In genomic region chr2:88016948-88017779, GRCh38 we compare ENCODE assay signal across 8 cellular contexts. TPM values are rescaled to one million over a fixed set of nuclear protein-coding genes. Genes with fewer than 3 reads are reported as not detected.
A peak's percentile ranks its signal among the peaks of the same experiment; 100 is the strongest.
DNase-seq lines count a peak whose midpoint lies in the region; ATAC-seq, FAIRE-seq and TF ChIP-seq lines count a peak whose summit lies in the region.

No MANE protein-coding gene starts in this region.

- H3K27ac Mint-ChIP-seq in CD8-positive, alpha-beta memory T cell, result peak overlapping the region; percentile 96 to 100 (median 100)
- peak overlapping the region; percentile 100 for H3K27ac Mint-ChIP-seq in astrocyte (ENCODE audit: unreplicated experiment)

- TF ChIP-seq CTCF in astrocyte (IDR thresholded peaks at IDR 0.05; ENCODE audit: insufficient read depth, low read depth, low read length) (no peak), smooth muscle cell (IDR thresholded peaks at IDR 0.05; ENCODE audit: borderline replicate concordance, insufficient read depth, poor library complexity, severe bottlenecking) (no peak)

- H3K9me3 Mint-ChIP-seq in CD8-positive, alpha-beta memory T cell, result no peaks in the 10 kb centered on the region
- H3K9me3 Mint-ChIP-seq in astrocyte (ENCODE audit: unreplicated experiment), result no peaks in the 10 kb centered on the region

- H4K20me1 ChIP-seq in astrocyte (ENCODE audit: insufficient read depth, low read length), result no peaks in the 10 kb centered on the region
- no peaks in the 10 kb centered on the region for H4K20me1 ChIP-seq in smooth muscle cell (ENCODE audit: low read depth)

- no peaks in the 10 kb centered on the region for H3K79me2 ChIP-seq in astrocyte (ENCODE audit: insufficient read depth, low read length)
- no peaks in the 10 kb centered on the region for H3K79me2 ChIP-seq in smooth muscle cell (ENCODE audit: low read depth)

- peaks cover 0 to 2% of the 10 kb centered on the region in 2 donors for H3K27me3 Mint-ChIP-seq in CD8-positive, alpha-beta memory T cell
- no peaks in the 10 kb centered on the region for H3K27me3 Mint-ChIP-seq in astrocyte (ENCODE audit: low read depth, unreplicated experiment)

- peaks cover 4% of the 10 kb centered on the region for H3F3A ChIP-seq in smooth muscle cell (ENCODE audit: low read depth)

- H2AFZ ChIP-seq in astrocyte (ENCODE audit: low read depth, low read length) (peak overlapping the region; percentile 98), smooth muscle cell (ENCODE audit: low read depth) (peak overlapping the region; percentile 98)

- whole genome bisulfite sequencing in smooth muscle cell (ENCODE audit: low lambda C conversion rate), result 18% methylated on average over 40 of the region's 47 CpGs

- H3K4me3 ChIP-seq in CD8-positive, alpha-beta memory T cell (ENCODE audit: low read length), result peak overlapping the region; percentile 81
- peak overlapping the region; percentile 80 for H3K4me3 ChIP-seq in astrocyte (ENCODE audit: insufficient read depth, low read depth, low read length)
- peak overlapping the region; percentile 75 for H3K4me3 ChIP-seq in iPS-18c (ENCODE audit: insufficient read depth, low read depth, low read length)
- H3K4me3 ChIP-seq in smooth muscle cell, result peak overlapping the region; percentile 92

- H3K9me3 ChIP-seq in CD8-positive, alpha-beta memory T cell (ENCODE audit: low read length), result no peaks in the 10 kb centered on the region
- H3K9me3 ChIP-seq in astrocyte (ENCODE audit: insufficient read depth, low read depth, low read length), result peaks cover 3% of the 10 kb centered on the region
- H3K9me3 ChIP-seq in iPS-18c (ENCODE audit: control insufficient read depth, insufficient read depth, low read length), result no peaks in the 10 kb centered on the region
- no peaks in the 10 kb centered on the region for H3K9me3 ChIP-seq in smooth muscle cell (replicated peaks; ENCODE audit: low read depth)

- peaks cover 18 to 34% (median 32%) of the 10 kb centered on the region in 3 donors for H3K4me1 Mint-ChIP-seq in CD8-positive, alpha-beta memory T cell
- peaks cover 2% of the 10 kb centered on the region for H3K4me1 Mint-ChIP-seq in astrocyte (ENCODE audit: low read depth, unreplicated experiment)

- H3K4me1 ChIP-seq in CD8-positive, alpha-beta memory T cell (ENCODE audit: insufficient read depth, low read length), result peaks cover 7% of the 10 kb centered on the region
- peaks cover 4% of the 10 kb centered on the region for H3K4me1 ChIP-seq in astrocyte (ENCODE audit: insufficient read depth, low read length)
- H3K4me1 ChIP-seq in smooth muscle cell (ENCODE audit: low read depth), result peaks cover 6% of the 10 kb centered on the region

- H3K36me3 ChIP-seq in CD8-positive, alpha-beta memory T cell (ENCODE audit: insufficient read depth, low read length), result no peaks in the 10 kb centered on the region
- H3K36me3 ChIP-seq in astrocyte (ENCODE audit: insufficient read depth, low read length), result no peaks in the 10 kb centered on the region
- no peaks in the 10 kb centered on the region for H3K36me3 ChIP-seq in smooth muscle cell (ENCODE audit: low read depth)

- CTCF ChIA-PET in CD8-positive, alpha-beta memory T cell (lab: Charles Lee), result interaction anchor here (1.0 to 2.7 kb wide), 5 partner anchors 10 to 44 kb away, joined by 3 to 10 read pairs (median 5); no protein-coding TSS in a partner anchor

- peak overlapping the region; percentile 95 for H3K27ac ChIP-seq in CD8-positive, alpha-beta memory T cell (ENCODE audit: low read depth, low read length)
- H3K27ac ChIP-seq in astrocyte (ENCODE audit: low read depth, low read length), result peak overlapping the region; percentile 99
- H3K27ac ChIP-seq in smooth muscle cell (ENCODE audit: low read depth), result peak overlapping the region; percentile 90

- peaks cover 0 to 10% (median 0%) of the 10 kb centered on the region in 3 donors for H3K36me3 Mint-ChIP-seq in CD8-positive, alpha-beta memory T cell
- H3K36me3 Mint-ChIP-seq in astrocyte (ENCODE audit: low read depth, unreplicated experiment), result no peaks in the 10 kb centered on the region

- H3K27me3 ChIP-seq in CD8-positive, alpha-beta memory T cell (ENCODE audit: insufficient read depth, low read length, poor library complexity, severe bottlenecking), result no peaks in the 10 kb centered on the region
- H3K27me3 ChIP-seq in astrocyte (ENCODE audit: insufficient read depth, low read length) (no peaks in the 10 kb centered on the region), smooth muscle cell (ENCODE audit: low read depth) (no peaks in the 10 kb centered on the region)

- peak in 2 of 5 donors; percentile 42 to 51 for DNase-seq in CD8-positive, alpha-beta memory T cell
- DNase-seq in NCI-H748 (lab: John Stamatoyannopoulos, UW; ENCODE audit: unreplicated experiment) (peak; percentile 52), astrocyte (ENCODE audit: low read depth) (peak; percentile 9), smooth muscle cell (lab: John Stamatoyannopoulos, UW; ENCODE audit: unreplicated experiment) (no peak)
- DNase-seq in activated CD4-positive, alpha-beta T cell treated with anti-CD3 and anti-CD28 coated beads for 48 hours, result no peak

- peak overlapping the region; percentile 98 for H3K4me2 ChIP-seq in astrocyte (ENCODE audit: low read length)
- peak overlapping the region; percentile 87 for H3K4me2 ChIP-seq in smooth muscle cell

- H3K9ac ChIP-seq in astrocyte (ENCODE audit: low read length), result peak overlapping the region; percentile 94
- peak overlapping the region; percentile 99 for H3K9ac ChIP-seq in smooth muscle cell (ENCODE audit: low read depth)

- peak; percentile 62 for ATAC-seq in GM19324 (IDR thresholded peaks at IDR 0.05; ENCODE audit: low FRiP score, unreplicated experiment)
- ATAC-seq in HG03196 (IDR thresholded peaks at IDR 0.05; ENCODE audit: unreplicated experiment), result peak; percentile 57

- POLR2A ChIA-PET in CD8-positive, alpha-beta memory T cell (lab: Charles Lee), result interaction anchor here (0.8 to 1.4 kb wide), 2 partner anchors 23 to 38 kb away, joined by 3 to 5 read pairs; no protein-coding TSS in a partner anchor

- no peak for FAIRE-seq in astrocyte (lab: Jason Lieb, UNC)

- peak overlapping the region; percentile 89 to 100 (median 99) for H3K4me3 Mint-ChIP-seq in CD8-positive, alpha-beta memory T cell
- peak overlapping the region; percentile 95 for H3K4me3 Mint-ChIP-seq in astrocyte (ENCODE audit: unreplicated experiment)

RNA-seq across cellular contexts. Expression of gene RNU2-63P, which starts 0.8 kb away (rescaled TPM):
- total RNA-seq in CD8-positive, alpha-beta memory T cell, result 10 to 100 TPM; 35.8 to 42.7 TPM
- not detected for polyA plus RNA-seq in CD8-positive, alpha-beta memory T cell
- 4.2 and 6.6 TPM in 2 replicates for total RNA-seq in astrocyte
- total RNA-seq in smooth muscle cell, result under 0.01 TPM in 1 of 2 replicates, not detected in the other
- 3.4 and 3.5 TPM in 2 replicates for polyA plus RNA-seq in smooth muscle cell

RNA-seq across cellular contexts. Expression of gene KRCC1, which starts 38.4 kb away (rescaled TPM):
- 10 to 100 TPM; 14.1 to 14.8 TPM for total RNA-seq in CD8-positive, alpha-beta memory T cell
- 41.3 TPM for polyA plus RNA-seq in CD8-positive, alpha-beta memory T cell
- 17.7 and 18.3 TPM in 2 replicates for total RNA-seq in astrocyte
- total RNA-seq in smooth muscle cell, result 38.2 and 45.9 TPM in 2 replicates
- 18.9 and 19.7 TPM in 2 replicates for polyA plus RNA-seq in smooth muscle cell

RNA-seq across cellular contexts. Expression of gene SMYD1, which starts 50.5 kb away (rescaled TPM):
- total RNA-seq in CD8-positive, alpha-beta memory T cell, result not detected
- not detected for polyA plus RNA-seq in CD8-positive, alpha-beta memory T cell
- total RNA-seq in astrocyte (not detected in 2 replicates), smooth muscle cell (not detected in 2 replicates)
- polyA plus RNA-seq in smooth muscle cell, result 0.06 TPM in 1 of 2 replicates, not detected in the other

Comparison
In these comparisons a context has a peak if more than half of its experiments do, and no peak if none do; other contexts are left out.
1. DNase-seq: peak in NCI-H748 (single experiment) and astrocyte (single experiment); none in smooth muscle cell (single experiment) and activated CD4-positive, alpha-beta T cell treated with anti-CD3 and anti-CD28 coated beads for 48 hours (single experiment).
2. Peak in every context shown above with its lines, with median percentiles within 50 percentile points of each other: H3K27ac ChIP-seq and H3K4me3 ChIP-seq.